ENCODE assay signal across 2 cellular contexts in genomic region chr4:21656832-21657231, GRCh38.
TF ChIP-seq lines count a peak whose summit lies in the region.

No MANE protein-coding gene starts in this region.

TF ChIP-seq in HCT116, 20 proteins besides CTCF, POLR2A, EP300 and RAD21 (continued from another document):
- no peak for TF ChIP-seq REST (IDR thresholded peaks at IDR 0.05; ENCODE audit: low read depth)
- no peak for TF ChIP-seq CBX3 (IDR thresholded peaks at IDR 0.05; ENCODE audit: low read depth)
- TF ChIP-seq EZH2 (IDR thresholded peaks at IDR 0.05) = no peak
- peak; percentile 34; the same call in 1 of the 2 replicates for TF ChIP-seq SP1 (IDR thresholded peaks at IDR 0.05; ENCODE audit: low read depth)
- no peak for TF ChIP-seq MAX (IDR thresholded peaks at IDR 0.05)

TF ChIP-seq in SK-N-SH treated with all-trans-retinoic acid at 6 μM for 48 hours, 23 proteins besides CTCF, POLR2A, EP300 and RAD21 (continued from another document):
- TF ChIP-seq, protein P1, sequence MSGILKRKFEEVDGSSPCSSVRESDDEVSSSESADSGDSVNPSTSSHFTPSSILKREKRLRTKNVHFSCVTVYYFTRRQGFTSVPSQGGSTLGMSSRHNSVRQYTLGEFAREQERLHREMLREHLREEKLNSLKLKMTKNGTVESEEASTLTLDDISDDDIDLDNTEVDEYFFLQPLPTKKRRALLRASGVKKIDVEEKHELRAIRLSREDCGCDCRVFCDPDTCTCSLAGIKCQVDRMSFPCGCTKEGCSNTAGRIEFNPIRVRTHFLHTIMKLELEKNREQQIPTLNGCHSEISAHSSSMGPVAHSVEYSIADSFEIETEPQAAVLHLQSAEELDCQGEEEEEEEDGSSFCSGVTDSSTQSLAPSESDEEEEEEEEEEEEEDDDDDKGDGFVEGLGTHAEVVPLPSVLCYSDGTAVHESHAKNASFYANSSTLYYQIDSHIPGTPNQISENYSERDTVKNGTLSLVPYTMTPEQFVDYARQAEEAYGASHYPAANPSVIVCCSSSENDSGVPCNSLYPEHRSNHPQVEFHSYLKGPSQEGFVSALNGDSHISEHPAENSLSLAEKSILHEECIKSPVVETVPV (CRISPR knock-in tag; IDR thresholded peaks at IDR 0.05) = no peak
- no peak for TF ChIP-seq RARB (CRISPR knock-in tag; IDR thresholded peaks at IDR 0.05)
- 0 out of 2 replicates have a peak, but pooled peaks have one; percentile 43 for TF ChIP-seq SNAI2 (CRISPR knock-in tag; IDR thresholded peaks at IDR 0.05)
- TF ChIP-seq ZFP3 (CRISPR knock-in tag; IDR thresholded peaks at IDR 0.05) = 0 out of 2 replicates have a peak, but pooled peaks have one; percentile 53
- TF ChIP-seq, protein P2, sequence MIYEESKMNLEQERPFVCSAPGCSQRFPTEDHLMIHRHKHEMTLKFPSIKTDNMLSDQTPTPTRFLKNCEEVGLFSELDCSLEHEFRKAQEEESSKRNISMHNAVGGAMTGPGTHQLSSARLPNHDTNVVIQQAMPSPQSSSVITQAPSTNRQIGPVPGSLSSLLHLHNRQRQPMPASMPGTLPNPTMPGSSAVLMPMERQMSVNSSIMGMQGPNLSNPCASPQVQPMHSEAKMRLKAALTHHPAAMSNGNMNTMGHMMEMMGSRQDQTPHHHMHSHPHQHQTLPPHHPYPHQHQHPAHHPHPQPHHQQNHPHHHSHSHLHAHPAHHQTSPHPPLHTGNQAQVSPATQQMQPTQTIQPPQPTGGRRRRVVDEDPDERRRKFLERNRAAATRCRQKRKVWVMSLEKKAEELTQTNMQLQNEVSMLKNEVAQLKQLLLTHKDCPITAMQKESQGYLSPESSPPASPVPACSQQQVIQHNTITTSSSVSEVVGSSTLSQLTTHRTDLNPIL (CRISPR knock-in tag; IDR thresholded peaks at IDR 0.05; ENCODE audit: low read depth) = peak; percentile 60; the same call in 1 of the 2 replicates
- TF ChIP-seq ISL1 (CRISPR knock-in tag; IDR thresholded peaks at IDR 0.05) = peak; percentile 89
- TF ChIP-seq ESRRG (CRISPR knock-in tag; IDR thresholded peaks at IDR 0.05) = no peak
- no peak for TF ChIP-seq ARNTL (CRISPR knock-in tag; IDR thresholded peaks at IDR 0.05; ENCODE audit: borderline replicate concordance, low read depth)
- TF ChIP-seq ZNF70 (CRISPR knock-in tag; IDR thresholded peaks at IDR 0.05) = no peak
- TF ChIP-seq, protein P3, sequence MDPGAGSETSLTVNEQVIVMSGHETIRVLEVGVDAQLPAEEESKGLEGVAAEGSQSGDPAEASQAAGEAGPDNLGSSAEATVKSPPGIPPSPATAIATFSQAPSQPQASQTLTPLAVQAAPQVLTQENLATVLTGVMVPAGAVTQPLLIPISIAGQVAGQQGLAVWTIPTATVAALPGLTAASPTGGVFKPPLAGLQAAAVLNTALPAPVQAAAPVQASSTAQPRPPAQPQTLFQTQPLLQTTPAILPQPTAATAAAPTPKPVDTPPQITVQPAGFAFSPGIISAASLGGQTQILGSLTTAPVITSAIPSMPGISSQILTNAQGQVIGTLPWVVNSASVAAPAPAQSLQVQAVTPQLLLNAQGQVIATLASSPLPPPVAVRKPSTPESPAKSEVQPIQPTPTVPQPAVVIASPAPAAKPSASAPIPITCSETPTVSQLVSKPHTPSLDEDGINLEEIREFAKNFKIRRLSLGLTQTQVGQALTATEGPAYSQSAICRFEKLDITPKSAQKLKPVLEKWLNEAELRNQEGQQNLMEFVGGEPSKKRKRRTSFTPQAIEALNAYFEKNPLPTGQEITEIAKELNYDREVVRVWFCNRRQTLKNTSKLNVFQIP (CRISPR knock-in tag; IDR thresholded peaks at IDR 0.05; ENCODE audit: borderline replicate concordance, low read depth) = no peak
- no peak for TF ChIP-seq BACH2 (CRISPR knock-in tag; IDR thresholded peaks at IDR 0.05; ENCODE audit: borderline replicate concordance)
